ENCODE assay signal across 11 cellular contexts in the genomic region with DNA sequence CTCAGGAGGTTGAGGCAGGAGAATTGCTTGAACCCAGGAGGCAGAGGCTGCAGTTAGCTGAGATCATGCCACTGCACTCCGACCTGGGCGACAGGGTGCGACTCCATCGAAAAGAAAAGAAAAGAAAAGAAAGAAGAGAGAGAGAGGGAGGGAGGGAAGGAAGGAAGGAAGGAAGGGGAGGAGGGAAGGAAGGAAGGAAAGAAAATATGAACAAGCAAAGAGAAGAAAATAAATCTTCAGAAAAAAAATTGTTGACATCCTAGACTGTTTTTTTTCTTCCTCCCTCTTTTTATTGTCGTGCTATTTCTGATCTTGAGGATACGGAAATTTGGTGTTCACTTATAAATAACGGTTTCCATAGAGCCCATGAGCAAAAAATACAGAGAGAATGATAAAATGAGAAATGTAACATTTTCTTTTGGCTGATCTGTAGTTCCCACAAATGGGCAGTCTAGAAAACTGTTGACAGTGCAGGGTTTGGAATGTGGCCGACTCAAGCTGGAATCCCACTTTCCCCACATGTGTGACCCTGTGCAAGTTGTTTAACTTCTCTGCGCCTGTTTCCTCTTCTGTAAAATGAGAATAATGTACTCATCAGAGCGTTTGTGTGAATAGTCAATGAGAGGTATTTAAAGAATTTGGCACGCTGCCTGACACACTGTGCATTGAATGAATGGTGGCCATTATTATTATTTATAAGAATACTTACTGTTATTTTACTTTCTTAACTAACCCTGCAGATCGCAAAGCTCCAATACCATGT. TPM values are rescaled to one million over a fixed set of nuclear protein-coding genes. Genes with fewer than 3 reads are reported as not detected.
A peak's percentile ranks its signal among the peaks of the same experiment; 100 is the strongest.
DNase-seq lines count a peak whose midpoint lies in the region; ATAC-seq, FAIRE-seq and TF ChIP-seq lines count a peak whose summit lies in the region.
"Had no signal": no experiment of that assay in that cellular context is flagged by ENCODE, and none has a peak within 500 bp of the region (broad histone marks: within the 10 kb centered on the region; RNA-seq: fewer than 3 reads in every experiment).

No MANE protein-coding gene starts in this region.

- no peaks in the 10 kb centered on the region for H3K36me3 ChIP-seq in skeletal muscle tissue (ENCODE audit: control insufficient read depth in 3 of 3, insufficient read depth in 3 of 3, low read length in 3 of 3)
- no peaks in the 10 kb centered on the region; the same call in 1 of the 2 replicates for H3K36me3 ChIP-seq in BE2C

- peak overlapping the region; percentile 19 for H3K27ac ChIP-seq in skeletal muscle tissue (ENCODE audit: low read depth, low read length)

- H3K27me3 ChIP-seq in skeletal muscle tissue (ENCODE audit: control insufficient read depth in 3 of 3, insufficient read depth in 3 of 3, low read length in 3 of 3) (peaks cover 0 to 4% (median 0%) of the 10 kb centered on the region in 3 donors), BE2C (no peaks in the 10 kb centered on the region)

- H3K4me3 ChIP-seq in fibroblast of the aortic adventitia (ENCODE audit: low read depth, low read length), result no peak overlapping the region
- no peak overlapping the region for H3K4me3 ChIP-seq in skeletal muscle tissue (ENCODE audit: low read length in 3 of 3)
- no peak overlapping the region for H3K4me3 ChIP-seq in BE2C (ENCODE audit: low read depth, low read length)

- FAIRE-seq in RCC 7860 (lab: Jason Lieb, UNC), result no peak
- FAIRE-seq: small intestine had no signal

- no peak for TF ChIP-seq CTCF in fibroblast of the aortic adventitia (IDR thresholded peaks at IDR 0.05; ENCODE audit: insufficient read depth, low read length)
- TF ChIP-seq CTCF in BE2C (IDR thresholded peaks at IDR 0.05; ENCODE audit: low read depth, low read length), result no peak

- no peaks in the 10 kb centered on the region for H3K4me1 ChIP-seq in skeletal muscle tissue (ENCODE audit: control insufficient read depth in 3 of 3, insufficient read depth in 3 of 3, low read length in 3 of 3)
- H3K4me1 ChIP-seq in BE2C, result peaks cover 9% of the 10 kb centered on the region

- no peak for ATAC-seq in HG03460 (IDR thresholded peaks at IDR 0.05; ENCODE audit: unreplicated experiment)

- peak; percentile 35 for DNase-seq in H4 (ENCODE audit: low spot score)
- peak; percentile 24 for DNase-seq in RCC 7860 (ENCODE audit: low spot score)
- DNase-seq in fibroblast of the aortic adventitia (ENCODE audit: low read depth), result peak; percentile 82
- DNase-seq in BE2C, result no peak
- DNase-seq in NCI-H1436 (lab: John Stamatoyannopoulos, UW), result no peak
- DNase-seq: activated gamma-delta T cell, hippocampal formation, NCI-H1417 treated with DMSO at 0.1 percent for 48 hours, small intestine had no signal

- no peak overlapping the region for H3K9ac ChIP-seq in skeletal muscle tissue (ENCODE audit: low read depth in 1 of 3, low read length in 3 of 3)

- H3K9me3 ChIP-seq in skeletal muscle tissue (ENCODE audit: control insufficient read depth in 3 of 3, low read length in 3 of 3) (no peaks in the 10 kb centered on the region), BE2C (no peaks in the 10 kb centered on the region)

RNA-seq across cellular contexts. Expression of a gene that starts 19.4 kb away (rescaled TPM):
- total RNA-seq in H4 (2014; rRNA removed; shearing (Covaris generic)), result 0.41 and 1.5 TPM in 2 replicates
- total RNA-seq in fibroblast of the aortic adventitia (ENCODE audit: low replicate concordance) (2.8 and 5.8 TPM in 2 replicates), skeletal muscle tissue (14.1 TPM)
- 13.6 TPM for polyA plus RNA-seq in BE2C (2012; ENCODE audit: insufficient read depth, insufficient read length, low read depth)

Comparison
In these comparisons a context has a peak if more than half of its experiments do, and no peak if none do; other contexts are left out.
1. DNase-seq: peak in H4 (single experiment), RCC 7860 (single experiment) and fibroblast of the aortic adventitia (single experiment); none in BE2C (single experiment) and NCI-H1436 (single experiment).